In the genomic region with DNA sequence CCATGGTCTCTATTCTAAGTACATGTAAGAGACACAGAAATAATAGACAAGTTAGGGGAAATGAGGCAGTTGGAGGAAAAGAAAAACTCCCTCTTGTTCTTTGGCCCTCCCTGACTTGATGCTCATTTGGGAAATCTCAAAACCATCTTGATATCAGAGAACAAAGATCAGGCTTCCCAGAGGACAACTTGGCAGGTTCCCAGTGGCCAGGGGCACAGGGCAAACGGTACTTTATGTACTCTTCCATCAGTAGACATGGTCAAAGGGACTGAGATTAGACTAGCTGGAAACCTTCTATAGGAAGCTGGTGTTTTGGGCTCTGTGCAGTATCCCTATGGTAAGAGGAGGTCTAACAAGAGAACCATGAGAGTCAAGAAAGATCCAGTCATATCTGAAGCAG, we compare ENCODE assay signal across 29 cellular contexts. TPM values are rescaled to one million over a fixed set of nuclear protein-coding genes. Genes with fewer than 3 reads are reported as not detected.
DNase-seq lines count a peak whose midpoint lies in the region; ATAC-seq, FAIRE-seq and TF ChIP-seq lines count a peak whose summit lies in the region.
"Had no signal": no experiment of that assay in that cellular context is flagged by ENCODE, and none has a peak within 500 bp of the region (broad histone marks: within the 10 kb centered on the region; RNA-seq: fewer than 3 reads in every experiment).

No MANE protein-coding gene starts in this region.

- H3K36me3 ChIP-seq in liver (ENCODE audit: control insufficient read depth in 4 of 4, insufficient read depth in 3 of 4, low read depth in 1 of 4, low read length in 3 of 4) (no peaks in the 10 kb centered on the region), HepG2 (replicated peaks in 1 of 2; ENCODE audit: control insufficient read depth in 1 of 2, insufficient read depth in 2 of 2, low read length in 2 of 2) (no peaks in the 10 kb centered on the region), esophagus muscularis mucosa (no peaks in the 10 kb centered on the region), right lobe of liver (no peaks in the 10 kb centered on the region)
- H3K36me3 ChIP-seq: BE2C, BLaER1 had no signal

- no peaks in the 10 kb centered on the region for H3K9me3 ChIP-seq in liver (ENCODE audit: control insufficient read depth in 4 of 4, low read length in 3 of 4)
- no peaks in the 10 kb centered on the region for H3K9me3 ChIP-seq in HepG2 (ENCODE audit: low read length)
- H3K9me3 ChIP-seq in esophagus muscularis mucosa, result no peaks in the 10 kb centered on the region
- H3K9me3 ChIP-seq in right lobe of liver, result no peaks in the 10 kb centered on the region
- H3K9me3 ChIP-seq: A549, BE2C, BLaER1 had no signal

- in situ Hi-C loops in HepG2 (cut with HindIII; ENCODE audit: extremely low pct_ligation_motif_present, low pct_unique_long_range_greater_than_20kb), result no loop called here

- H4K20me1 ChIP-seq in HepG2 (ENCODE audit: insufficient read depth, low read length), result no peaks in the 10 kb centered on the region
- H4K20me1 ChIP-seq: BLaER1 had no signal

- H3K9ac ChIP-seq in liver (ENCODE audit: low read depth in 1 of 2, low read length in 2 of 2), result no peak overlapping the region
- no peak overlapping the region for H3K9ac ChIP-seq in HepG2 (ENCODE audit: insufficient read depth, low read depth, low read length)
- H3K9ac ChIP-seq: BLaER1 had no signal

- ATAC-seq in HepG2, result no peak
- ATAC-seq in right lobe of liver, result peak; percentile 39 to 84 (median 55)
- no peak for ATAC-seq in GM18868 (IDR thresholded peaks at IDR 0.05; ENCODE audit: unreplicated experiment)
- no peak for ATAC-seq in GM19023 (IDR thresholded peaks at IDR 0.05; ENCODE audit: unreplicated experiment)
- ATAC-seq: A549, GM12878 had no signal

- no peak for DNase-seq in HepG2 (ENCODE audit: low spot score)
- DNase-seq in esophagus muscularis mucosa (ENCODE audit: extremely low spot score), result peak; percentile 72
- DNase-seq in right lobe of liver, result peak; percentile 27 to 76 (median 58)
- DNase-seq in stimulated activated CD4-positive, alpha-beta T cell treated with anti-CD3 and anti-CD28 coated beads, Interleukin-15, amount 100 ng/mL, for 24 hours, result no peak
- DNase-seq: ACHN; BE2C; C1 segment of cervical spinal cord; CD4-positive, alpha-beta memory T cell; CD4-positive, CD25-positive, alpha-beta regulatory T cell; CD8-positive, alpha-beta memory T cell; COR-L47; DMS 273 treated with DMSO at 0.1 percent for 48 hours; DMS153; DMS53; DMS79; DND-41; EL; GDM1 had no signal

- H3K79me2 ChIP-seq in HepG2 (ENCODE audit: insufficient read depth, low read length), result no peaks in the 10 kb centered on the region

- no TSS peak for BruUV-seq in HepG2 (replicated peaks; lab: Mats Ljungman, UMichigan)

- no peak overlapping the region for H3K4me2 ChIP-seq in HepG2 (ENCODE audit: low read depth, low read length)
- H3K4me2 ChIP-seq: A549, BLaER1 had no signal

- TF ChIP-seq EP300 in HepG2 (IDR thresholded peaks at IDR 0.05; ENCODE audit: low read depth in 2 of 2, low read length in 2 of 2), result no peak
- TF ChIP-seq EP300 in HepG2 (CRISPR knock-in tag; IDR thresholded peaks at IDR 0.05; ENCODE audit: borderline replicate concordance), result no peak
- TF ChIP-seq EP300 in esophagus muscularis mucosa (IDR thresholded peaks at IDR 0.05), result no peak

- H3K4me3 ChIP-seq in liver (ENCODE audit: low read depth in 1 of 3, low read length in 3 of 3), result no peak overlapping the region
- no peak overlapping the region for H3K4me3 ChIP-seq in HepG2 (replicated peaks in 1 of 3; ENCODE audit: insufficient read depth in 1 of 3, low read depth in 2 of 3, low read length in 3 of 3)
- H3K4me3 ChIP-seq in esophagus muscularis mucosa, result no peak overlapping the region
- no peak overlapping the region for H3K4me3 ChIP-seq in right lobe of liver
- H3K4me3 ChIP-seq: A549, BLaER1, GM12878 had no signal

- TF ChIP-seq POLR2A in HepG2 (IDR thresholded peaks at IDR 0.05; ENCODE audit: insufficient read depth in 1 of 2, low read depth in 2 of 2, low read length in 2 of 2), result no peak
- TF ChIP-seq POLR2A in esophagus muscularis mucosa (IDR thresholded peaks at IDR 0.05; ENCODE audit: low read depth), result no peak
- no peak for TF ChIP-seq POLR2A in right lobe of liver (IDR thresholded peaks at IDR 0.05)

- H2AFZ ChIP-seq in HepG2 (ENCODE audit: low read length), result no peak overlapping the region

- H3K27ac ChIP-seq in liver (ENCODE audit: low read depth in 1 of 2, low read length in 2 of 2) (no peak overlapping the region), HepG2 (ENCODE audit: extremely low read length, insufficient read depth, low read length) (no peak overlapping the region), esophagus muscularis mucosa (replicated peaks in 1 of 4) (no peak overlapping the region), right lobe of liver (no peak overlapping the region)
- H3K27ac ChIP-seq: 22Rv1, A549, BLaER1 had no signal

- POLR2A ChIA-PET in HepG2 (lab: Yijun Ruan, JAX), result no interaction called here

- intact Hi-C loops in HepG2 (cut with micrococcal nuclease; ENCODE audit: unreplicated experiment) (no loop called here), esophagus muscularis mucosa (cut with DNase I) (no loop called here), right lobe of liver (cut with DNase I) (no loop called here)

- CTCF ChIA-PET in HepG2 (lab: Yijun Ruan, JAX; ENCODE audit: low intra/inter-chr PET ratio, low total read pairs), result no interaction called here

- no peak for TF ChIP-seq CTCF in liver (IDR thresholded peaks at IDR 0.05; ENCODE audit: low read depth, low read length, missing input control)
- no peak for TF ChIP-seq CTCF in HepG2 (CRISPR knock-in tag; IDR thresholded peaks at IDR 0.05)
- TF ChIP-seq CTCF in esophagus muscularis mucosa (IDR thresholded peaks at IDR 0.05), result no peak
- no peak for TF ChIP-seq CTCF in right lobe of liver (IDR thresholded peaks at IDR 0.05)

- H3K4me1 ChIP-seq in liver (ENCODE audit: control insufficient read depth in 4 of 4, insufficient read depth in 4 of 4, low read length in 3 of 4), result peaks cover 0 to 13% (median 4%) of the 10 kb centered on the region in 4 donors
- no peaks in the 10 kb centered on the region for H3K4me1 ChIP-seq in HepG2 (ENCODE audit: insufficient read depth, low read length)
- no peaks in the 10 kb centered on the region for H3K4me1 ChIP-seq in esophagus muscularis mucosa
- peaks cover 0 to 7% (median 0%) of the 10 kb centered on the region in 4 donors for H3K4me1 ChIP-seq in right lobe of liver
- H3K4me1 ChIP-seq: A549, BE2C, BLaER1 had no signal

- H3K27me3 ChIP-seq in liver (ENCODE audit: control insufficient read depth in 4 of 4, insufficient read depth in 4 of 4, low read length in 3 of 4) (no peaks in the 10 kb centered on the region), HepG2 (ENCODE audit: control insufficient read depth in 1 of 2, insufficient read depth in 2 of 2, low read length in 2 of 2) (no peaks in the 10 kb centered on the region), esophagus muscularis mucosa (no peaks in the 10 kb centered on the region), right lobe of liver (no peaks in the 10 kb centered on the region)
- H3K27me3 ChIP-seq: BE2C, BLaER1 had no signal

- peak in 1 of 2 donors; percentile 27 for TF ChIP-seq RAD21 in liver (IDR thresholded peaks at IDR 0.05)
- no peak for TF ChIP-seq RAD21 in HepG2 (CRISPR knock-in tag; IDR thresholded peaks at IDR 0.05)

- WGBS in liver, result 14% methylated on average over 1 of the region's 1 CpG
- WGBS in HepG2 (ENCODE audit: low lambda C conversion rate), result 0% methylated on average over 1 of the region's 1 CpG
- 0% methylated on average over 1 of the region's 1 CpG for WGBS in esophagus muscularis mucosa
- WGBS in right lobe of liver (ENCODE audit: insufficient coverage, low coverage, low lambda C conversion rate, missing lambda C conversion rate), result 33% methylated on average over 1 of the region's 1 CpG

- no peak for FAIRE-seq in HepG2 (lab: Jason Lieb, UNC)
- FAIRE-seq: A549, GM12878, GM12892, GM18507 had no signal

TF ChIP-seq in liver, 16 proteins besides CTCF, POLR2A, EP300 and RAD21 (continues in another document):
- TF ChIP-seq JUND (IDR thresholded peaks at IDR 0.05), result peak in 1 of 2 donors; percentile 15
- TF ChIP-seq FOXA2 (IDR thresholded peaks at IDR 0.05), result peak; percentile 10
- TF ChIP-seq RXRA (IDR thresholded peaks at IDR 0.05), result peak in 1 of 2 donors; percentile 33
- peak; percentile 16 to 79 for TF ChIP-seq HNF4A (conservative IDR thresholded peaks at IDR 0.05)

TF ChIP-seq in HepG2, 621 proteins besides CTCF, POLR2A, EP300 and RAD21 (continues in another document):
- TF ChIP-seq XRCC5 (optimal IDR thresholded peaks at IDR 0.05; ENCODE audit: low read length) (no peak), ZNF572 (CRISPR knock-in tag; IDR thresholded peaks at IDR 0.05) (no peak), TSC22D2 (CRISPR knock-in tag; IDR thresholded peaks at IDR 0.05; ENCODE audit: borderline replicate concordance) (no peak), THAP11 (CRISPR knock-in tag; IDR thresholded peaks at IDR 0.05) (no peak), ZFP37 (CRISPR knock-in tag; IDR thresholded peaks at IDR 0.05; ENCODE audit: borderline replicate concordance) (no peak)

RNA-seq across cellular contexts. Expression of gene NCKAP5, which starts 56.6 kb away (rescaled TPM):
- total RNA-seq in liver (1 to 10 TPM; 2.7 to 2.8 TPM), HepG2 (2016; rRNA removed; fragmentation: Illumina TruSeq; extraction: Trizol) (not detected in 2 replicates), esophagus muscularis mucosa (1 to 10 TPM in 2 of 4 donors, under 1 TPM in 2; 0.33 to 1.8 (median 1.0) TPM), right lobe of liver (10 to 100 TPM in 1 of 6 experiments, 1 to 10 TPM in 5; 3.6 to 11.7 (median 6.9) TPM)
- polyA plus RNA-seq in liver (1 to 10 TPM in 1 of 2 donors, under 1 TPM in 1; 0.57 to 2.2 TPM), HepG2 (2011; rRNA removed) (0.01 and 0.04 TPM in 2 replicates)
- total RNA-seq in HepG2 (2016; cell fraction: cytosol; rRNA removed; fragmentation: Illumina TruSeq; extraction: Trizol; ENCODE audit: low read depth), result not detected in 2 replicates
- total RNA-seq in HepG2 (2016; cell fraction: insoluble cytoplasmic fraction; rRNA removed; fragmentation: Illumina TruSeq; extraction: Trizol), result not detected in 2 replicates
- total RNA-seq in HepG2 (2016; cell fraction: membrane; rRNA removed; fragmentation: Illumina TruSeq; extraction: Trizol), result not detected in 2 replicates
- total RNA-seq in HepG2 (2016; cell fraction: nucleus; rRNA removed; fragmentation: Illumina TruSeq; extraction: Trizol), result not detected in 2 replicates
- 0.01 TPM in 1 of 2 replicates, not detected in the other for polyA plus RNA-seq in HepG2 (2011; cell fraction: cytosol; rRNA removed)
- 0.02 TPM in 1 of 2 replicates, not detected in the other for polyA plus RNA-seq in HepG2 (2011; cell fraction: nucleus; rRNA removed)
- polyA plus RNA-seq in HepG2 (2012), result not detected in 2 replicates
- not detected in 2 replicates for polyA plus RNA-seq in HepG2 (2016; cell fraction: cytosol; fragmentation: Illumina TruSeq; extraction: Trizol; ENCODE audit: low read depth)
- polyA plus RNA-seq in HepG2 (2016; cell fraction: insoluble cytoplasmic fraction; fragmentation: Illumina TruSeq; extraction: Trizol; ENCODE audit: low read depth), result not detected in 2 replicates
- not detected in 2 replicates for polyA plus RNA-seq in HepG2 (2016; cell fraction: membrane; fragmentation: Illumina TruSeq; extraction: Trizol; ENCODE audit: low read depth)
- not detected in 2 replicates for polyA plus RNA-seq in HepG2 (2016; cell fraction: nucleus; fragmentation: Illumina TruSeq; extraction: Trizol; ENCODE audit: insufficient read depth, low read depth)
- 0.06 and 5.5 TPM in 2 replicates for polyA minus RNA-seq in HepG2 (2011; rRNA and poly(A)+ RNA removed; ENCODE audit: low replicate concordance)
- polyA minus RNA-seq in HepG2 (2011; cell fraction: cytosol; rRNA and poly(A)+ RNA removed), result not detected in 2 replicates
- polyA minus RNA-seq in HepG2 (2011; cell fraction: nucleus; rRNA and poly(A)+ RNA removed), result 0.13 and 0.75 TPM in 2 replicates
- total RNA-seq: CD4-positive, alpha-beta memory T cell; CD4-positive, CD25-positive, alpha-beta regulatory T cell; CD8-positive, alpha-beta memory T cell; G401 had no signal
- polyA plus RNA-seq: CD14-positive monocyte; CD4-positive, alpha-beta memory T cell; CD4-positive, CD25-positive, alpha-beta regulatory T cell; CD8-positive, alpha-beta memory T cell had no signal

Comparison
In these comparisons a context has a peak if more than half of its experiments do, and no peak if none do; other contexts are left out.
1. ATAC-seq: peak in right lobe of liver (4 of 4); none in HepG2 (single experiment), GM18868 (single experiment) and GM19023 (single experiment).
2. DNase-seq: peak in esophagus muscularis mucosa (single experiment) and right lobe of liver (3 of 3); none in HepG2 (single experiment) and stimulated activated CD4-positive, alpha-beta T cell treated with anti-CD3 and anti-CD28 coated beads, Interleukin-15, amount 100 ng/mL, for 24 hours (single experiment).